ENCODE assay signal across 14 cellular contexts in the genomic region with DNA sequence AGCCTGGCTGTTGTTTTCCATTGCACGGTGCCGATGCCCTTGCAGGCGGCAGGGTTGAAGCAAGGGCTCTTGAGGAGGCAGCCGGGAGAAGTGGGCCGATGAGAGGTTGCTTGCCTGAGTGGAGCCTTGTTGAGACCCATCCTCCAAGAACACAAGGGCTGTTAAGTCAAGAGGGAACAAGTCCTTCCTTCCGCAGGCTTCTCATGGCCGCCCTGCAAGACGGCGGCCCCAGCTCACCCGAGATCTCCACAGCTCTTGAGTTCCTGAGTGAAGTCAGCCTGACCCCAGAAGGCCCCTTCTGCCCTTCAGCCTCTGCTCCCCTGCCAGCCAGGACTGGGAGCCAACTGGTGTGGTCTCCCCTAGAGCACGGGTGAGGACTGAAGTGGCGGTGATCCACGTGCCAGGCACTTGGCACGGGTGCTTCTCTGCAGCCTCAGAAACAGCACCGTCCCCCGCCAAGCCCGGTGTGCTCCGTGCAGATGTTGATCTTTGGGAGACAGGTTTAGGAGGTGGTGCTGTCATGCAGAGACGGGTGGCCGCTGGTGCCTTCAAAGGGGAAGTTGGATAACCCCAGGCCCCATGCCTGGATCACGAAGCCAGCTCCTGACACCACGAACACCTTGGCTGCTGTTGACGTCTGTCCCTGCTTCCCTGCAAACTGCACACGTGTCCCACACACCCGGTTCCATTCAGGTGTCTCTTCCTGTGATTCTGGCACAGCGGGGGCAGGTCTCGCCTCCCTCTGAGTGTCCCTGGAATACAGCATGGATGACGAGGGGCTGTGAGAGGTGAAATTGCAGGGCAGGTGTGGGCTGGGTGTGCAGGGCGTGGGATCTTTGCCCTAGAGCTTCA.
"Had no signal": no experiment of that assay in that cellular context is flagged by ENCODE, and none has a peak within 500 bp of the region (broad histone marks: within the 10 kb centered on the region; RNA-seq: fewer than 3 reads in every experiment).

No MANE protein-coding gene starts in this region.

- DNase-seq: activated CD4-positive, alpha-beta T cell treated with anti-CD3 and anti-CD28 coated beads, Interleukin-2, amount 50 U/mL, for 4 hours; activated naive CD4-positive, alpha-beta T cell treated with anti-CD3 and anti-CD28 coated beads, Interleukin-2, amount 50 U/mL, for 16 hours; activated T-cell treated with anti-CD3 and anti-CD28 coated beads, Interleukin-2, amount 50 U/mL, for 1 hour; adrenal gland; cortex of kidney; effector memory CD4-positive, alpha-beta T cell; immature natural killer cell; mesendoderm; nephron progenitor cell; stimulated activated CD4-positive, alpha-beta T cell treated with anti-CD3 and anti-CD28 coated beads, Interleukin-15, amount 100 ng/mL, for 24 hours; stimulated activated CD4-positive, alpha-beta T cell treated with anti-CD3 and anti-CD28 coated beads, Interleukin-4, amount 100 ng/mL, for 24 hours; T-helper 2 cell had no signal

- H3K9me3 ChIP-seq: adrenal gland, gastroesophageal sphincter had no signal

- H3K4me1 ChIP-seq: adrenal gland, gastroesophageal sphincter had no signal

- H3K4me3 ChIP-seq: adrenal gland, gastroesophageal sphincter had no signal

- H3K36me3 ChIP-seq: adrenal gland, gastroesophageal sphincter had no signal

- H3K27ac ChIP-seq: adrenal gland, epithelial cell of prostate, gastroesophageal sphincter had no signal

- ATAC-seq: gastroesophageal sphincter had no signal
